Comparison of ENCODE assay signal across 14 cellular contexts in genomic region chr11:93279911-93280347, GRCh38. TPM values are rescaled to one million over a fixed set of nuclear protein-coding genes. Genes with fewer than 3 reads are reported as not detected.
A peak's percentile ranks its signal among the peaks of the same experiment; 100 is the strongest.
DNase-seq lines count a peak whose midpoint lies in the region; ATAC-seq, FAIRE-seq and TF ChIP-seq lines count a peak whose summit lies in the region.
"Had no signal": no experiment of that assay in that cellular context is flagged by ENCODE, and none has a peak within 500 bp of the region (broad histone marks: within the 10 kb centered on the region; RNA-seq: fewer than 3 reads in every experiment).

No MANE protein-coding gene starts in this region.

- peak; percentile 66 for FAIRE-seq in D721Med (lab: Jason Lieb, UNC)
- FAIRE-seq: HepG2 had no signal

- ATAC-seq in GM19438 (IDR thresholded peaks at IDR 0.05; ENCODE audit: low read depth, unreplicated experiment) = peak; percentile 75
- ATAC-seq in HG03066 (IDR thresholded peaks at IDR 0.05; ENCODE audit: low read depth, unreplicated experiment) = peak; percentile 77
- ATAC-seq: HepG2, right lobe of liver had no signal

- H3K27ac ChIP-seq in tibial nerve = no peak overlapping the region
- H3K27ac ChIP-seq: brain microvascular endothelial cell, right lobe of liver had no signal

- TF ChIP-seq POLR2A in tibial nerve (IDR thresholded peaks at IDR 0.05) = no peak

- no peak for TF ChIP-seq EP300 in tibial nerve (IDR thresholded peaks at IDR 0.05)

- TF ChIP-seq CTCF in D721Med (IDR thresholded peaks at IDR 0.05; ENCODE audit: insufficient read depth, missing control alignments) = no peak
- TF ChIP-seq CTCF in tibial nerve (IDR thresholded peaks at IDR 0.05) = no peak

- H3K36me3 ChIP-seq in tibial nerve = no peaks in the 10 kb centered on the region
- H3K36me3 ChIP-seq: brain microvascular endothelial cell, right lobe of liver had no signal

- H3K4me1 ChIP-seq in tibial nerve = no peaks in the 10 kb centered on the region
- H3K4me1 ChIP-seq: right lobe of liver had no signal

- no peak overlapping the region for H3K4me3 ChIP-seq in tibial nerve
- H3K4me3 ChIP-seq: right lobe of liver had no signal

- no peaks in the 10 kb centered on the region for H3K27me3 ChIP-seq in tibial nerve
- H3K27me3 ChIP-seq: brain microvascular endothelial cell, right lobe of liver had no signal

- no peak for DNase-seq in D721Med (ENCODE audit: insufficient read length, low spot score)
- DNase-seq in NCI-H526 treated with DMSO at 0.1 percent for 48 hours (lab: John Stamatoyannopoulos, UW) = peak; percentile 81
- no peak for DNase-seq in stimulated activated CD4-positive, alpha-beta T cell treated with anti-CD3 and anti-CD28 coated beads, Interleukin-4, amount 100 ng/mL, for 4 hours
- DNase-seq in CD1c-positive myeloid dendritic cell (ENCODE audit: extremely low spot score) = no peak
- DNase-seq in globus pallidus (ENCODE audit: low spot score) = no peak
- no peak for DNase-seq in tibial nerve (ENCODE audit: low spot score in 2 of 2)
- DNase-seq: activated CD4-positive, alpha-beta memory T cell treated with anti-CD3 and anti-CD28 coated beads, Interleukin-2, amount 10 ng/mL, durations not matched to agents 7 days and 5 days; brain microvascular endothelial cell; mammary epithelial cell; right lobe of liver had no signal

- H3K9me3 ChIP-seq in tibial nerve = no peaks in the 10 kb centered on the region
- H3K9me3 ChIP-seq: right lobe of liver had no signal

- 64 to 85% methylated on average over 1 of the region's 1 CpG for WGBS in tibial nerve, 2 donors

RNA-seq across cellular contexts. Expression of gene DEUP1, which starts 50.6 kb away (rescaled TPM):
- under 1 TPM in 1 of 4 donors, not detected in 3; 0.84 TPM for total RNA-seq in tibial nerve
- total RNA-seq: activated CD4-positive, alpha-beta memory T cell treated with anti-CD3 and anti-CD28 coated beads, Interleukin-2, amount 10 ng/mL, durations not matched to agents 7 days and 5 days; HepG2; right lobe of liver; RPMI7951 had no signal
